ENCODE assay signal across 8 cellular contexts in the genomic region with DNA sequence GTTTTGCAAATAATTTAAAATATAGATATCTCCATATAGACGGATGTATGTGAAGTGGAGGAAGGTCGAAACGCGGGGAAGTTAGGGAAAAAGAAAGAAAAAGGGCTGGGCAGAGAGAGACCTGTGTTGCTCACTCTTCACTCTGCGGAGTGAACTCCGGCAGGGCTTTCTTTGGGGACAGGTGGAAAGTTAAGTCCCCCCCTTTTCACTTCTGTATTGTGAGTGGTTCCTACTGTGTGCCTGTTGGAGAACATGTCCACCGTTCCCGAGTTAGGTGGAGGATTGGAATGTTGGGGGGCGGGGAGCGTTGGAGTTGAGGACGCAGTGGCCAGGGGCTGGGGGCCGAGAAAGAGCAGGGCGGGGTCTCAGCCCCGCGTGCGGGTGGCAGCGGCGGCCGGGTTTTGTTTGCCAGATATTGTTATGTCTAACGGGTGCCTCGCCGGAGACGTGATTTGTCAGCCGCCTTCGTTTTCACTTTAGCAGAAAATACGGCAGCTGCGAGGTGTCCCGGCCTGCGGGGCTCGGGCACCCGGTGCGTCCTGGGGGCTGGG.
DNase-seq lines count a peak whose midpoint lies in the region; ATAC-seq and TF ChIP-seq lines count a peak whose summit lies in the region.

No MANE protein-coding gene starts in this region.

- in situ Hi-C loops in G401 (cut with HindIII; ENCODE audit: low sequenced_read_pairs) = no loop called here

- DNase-seq in G401 (ENCODE audit: low spot score) = peak; percentile 48
- DNase-seq in chondrocyte (ENCODE audit: low spot score) = no peak
- DNase-seq in mesothelial cell of epicardium (ENCODE audit: low spot score in 2 of 2, unreplicated experiment in 2 of 2) = peak in 1 of 2 experiments; percentile 49
- no peak for DNase-seq in SW 1271 (lab: John Stamatoyannopoulos, UW)
- no peak for DNase-seq in NK-92 treated with Interleukin-12 subunit alpha and Interleukin-12 subunit beta, amount 100 ng/mL, for 24 hours (lab: John Stamatoyannopoulos, UW)
- DNase-seq in NCI-H510A (lab: John Stamatoyannopoulos, UW) = no peak

- H3K27me3 Mint-ChIP-seq in chondrocyte (ENCODE audit: low read depth) = peaks cover 65% of the 10 kb centered on the region
- H3K27me3 Mint-ChIP-seq in mesothelial cell of epicardium (ENCODE audit: low read depth) = peaks cover 83% of the 10 kb centered on the region

- H3K36me3 Mint-ChIP-seq in chondrocyte (ENCODE audit: low read depth) (peaks cover 3% of the 10 kb centered on the region), mesothelial cell of epicardium (no peaks in the 10 kb centered on the region)

- H3K27ac Mint-ChIP-seq in chondrocyte (ENCODE audit: unreplicated experiment) (peak overlapping the region; percentile 24), mesothelial cell of epicardium (peak overlapping the region; percentile 44)

- no peak for TF ChIP-seq CTCF in chondrocyte (IDR thresholded peaks at IDR 0.05)
- TF ChIP-seq CTCF in mesothelial cell of epicardium (IDR thresholded peaks at IDR 0.05; ENCODE audit: unreplicated experiment) = no peak

- peaks cover 32% of the 10 kb centered on the region for H3K4me1 Mint-ChIP-seq in chondrocyte (ENCODE audit: low read depth)
- H3K4me1 Mint-ChIP-seq in mesothelial cell of epicardium = peaks cover 47% of the 10 kb centered on the region

- H3K4me3 Mint-ChIP-seq in chondrocyte (ENCODE audit: unreplicated experiment) (peak overlapping the region; percentile 78), mesothelial cell of epicardium (peak overlapping the region; percentile 81)

- no peaks in the 10 kb centered on the region for H3K9me3 Mint-ChIP-seq in chondrocyte (ENCODE audit: low read depth)
- H3K9me3 Mint-ChIP-seq in mesothelial cell of epicardium = no peaks in the 10 kb centered on the region

- peak; percentile 25 for ATAC-seq in HG03432 (IDR thresholded peaks at IDR 0.05; ENCODE audit: unreplicated experiment)
- no peak for ATAC-seq in GM18861 (IDR thresholded peaks at IDR 0.05; ENCODE audit: unreplicated experiment)
